Comparison of ENCODE assay signal across 19 cellular contexts in the genomic region with DNA sequence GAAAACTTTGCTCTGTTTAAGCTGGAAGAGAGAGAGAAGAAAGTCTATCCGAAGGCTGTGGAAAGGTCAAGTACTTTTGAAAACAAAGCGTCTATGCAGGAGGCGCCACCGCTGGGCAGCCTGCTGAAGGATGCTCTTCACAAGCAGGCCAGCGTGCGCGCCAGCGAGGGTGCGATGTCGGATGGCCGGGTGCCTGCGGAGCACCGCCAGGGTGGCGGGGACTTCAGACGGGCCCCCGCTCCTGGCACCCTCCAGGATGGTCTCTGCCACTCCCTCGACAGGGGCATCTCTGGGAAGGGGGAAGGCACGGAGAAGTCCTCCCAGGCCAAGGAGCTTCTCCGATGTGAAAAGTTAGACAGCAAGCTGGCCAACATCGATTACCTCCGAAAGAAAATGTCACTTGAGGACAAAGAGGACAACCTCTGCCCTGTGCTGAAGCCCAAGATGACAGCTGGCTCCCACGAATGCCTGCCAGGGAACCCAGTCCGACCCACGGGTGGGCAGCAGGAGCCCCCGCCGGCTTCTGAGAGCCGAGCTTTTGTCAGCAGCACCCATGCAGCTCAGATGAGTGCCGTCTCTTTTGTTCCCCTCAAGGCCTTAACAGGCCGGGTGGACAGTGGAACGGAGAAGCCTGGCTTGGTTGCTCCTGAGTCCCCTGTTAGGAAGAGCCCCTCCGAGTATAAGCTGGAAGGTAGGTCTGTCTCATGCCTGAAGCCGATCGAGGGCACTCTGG. TPM values are rescaled to one million over a fixed set of nuclear protein-coding genes. Genes with fewer than 3 reads are reported as not detected.
A peak's percentile ranks its signal among the peaks of the same experiment; 100 is the strongest.
DNase-seq lines count a peak whose midpoint lies in the region; ATAC-seq and TF ChIP-seq lines count a peak whose summit lies in the region.
"Had no signal": no experiment of that assay in that cellular context is flagged by ENCODE, and none has a peak within 500 bp of the region (broad histone marks: within the 10 kb centered on the region; RNA-seq: fewer than 3 reads in every experiment).

No MANE protein-coding gene starts in this region.

- H3K36me3 Mint-ChIP-seq in activated CD4-positive, alpha-beta memory T cell treated with anti-CD3 and anti-CD28 coated beads for 36 hours: peaks cover 43% of the 10 kb centered on the region
- peaks cover 40% of the 10 kb centered on the region for H3K36me3 Mint-ChIP-seq in effector memory CD8-positive, alpha-beta T cell (ENCODE audit: insufficient read depth)

- H3K27ac ChIP-seq in right atrium auricular region: no peak overlapping the region
- H3K27ac ChIP-seq in uterus: peak overlapping the region; percentile 66 to 68
- H3K27ac ChIP-seq: brain microvascular endothelial cell, PC-9 had no signal

- H3K9me3 ChIP-seq in right atrium auricular region (no peaks in the 10 kb centered on the region), uterus (no peaks in the 10 kb centered on the region)
- H3K9me3 ChIP-seq: esophagus muscularis mucosa, left ventricle myocardium inferior, SK-N-SH had no signal

- no peak for TF ChIP-seq CTCF in right atrium auricular region (IDR thresholded peaks at IDR 0.05)
- no peak for TF ChIP-seq CTCF in uterus (IDR thresholded peaks at IDR 0.05)

- no peak for TF ChIP-seq POLR2A in uterus (IDR thresholded peaks at IDR 0.05)

- H3K27me3 ChIP-seq in right atrium auricular region (no peaks in the 10 kb centered on the region), uterus (no peaks in the 10 kb centered on the region)
- H3K27me3 ChIP-seq: brain microvascular endothelial cell, esophagus muscularis mucosa had no signal

- no peaks in the 10 kb centered on the region for H3K27me3 Mint-ChIP-seq in activated CD4-positive, alpha-beta memory T cell treated with anti-CD3 and anti-CD28 coated beads for 36 hours
- no peaks in the 10 kb centered on the region for H3K27me3 Mint-ChIP-seq in effector memory CD8-positive, alpha-beta T cell

- POLR2A ChIA-PET in activated CD4-positive, alpha-beta memory T cell treated with anti-CD3 and anti-CD28 coated beads for 36 hours (lab: Charles Lee): interaction anchor here (9.9 kb wide), 1 partner anchor 41 kb away, joined by 104 read pairs; no protein-coding TSS in a partner anchor

- H3K4me3 ChIP-seq in right atrium auricular region (no peak overlapping the region), uterus (no peak overlapping the region)
- H3K4me3 ChIP-seq: esophagus muscularis mucosa, K562, left ventricle myocardium inferior, PC-9 had no signal

- CTCF ChIA-PET in activated CD4-positive, alpha-beta memory T cell treated with anti-CD3 and anti-CD28 coated beads for 36 hours (lab: Charles Lee): interaction anchor here (1.1 to 16.1 kb wide), 2 partner anchors 41 to 176 kb away, joined by 4 to 363 read pairs; no protein-coding TSS in a partner anchor

- DNase-seq in Right ventricle myocardium inferior (ENCODE audit: missing footprints) (peak; percentile 69), right atrium auricular region (ENCODE audit: low spot score) (no peak), uterus (no peak), amygdala (lab: John Stamatoyannopoulos, UW) (no peak)
- no peak for DNase-seq in activated CD4-positive, alpha-beta memory T cell treated with anti-CD3 and anti-CD28 coated beads for 36 hours
- no peak for DNase-seq in effector memory CD8-positive, alpha-beta T cell
- DNase-seq: brain microvascular endothelial cell; Calu3; left ventricle myocardium inferior; MV-4-11; NCI-H187; NCI-H226; PC-9; stimulated activated CD4-positive, alpha-beta T cell treated with anti-CD3 and anti-CD28 coated beads, Interleukin-4, amount 100 ng/mL, for 24 hours had no signal

- intact Hi-C loops in Right ventricle myocardium inferior (cut with DNase I): loop anchor here (2.0 kb wide), 1 partner anchor 45 kb away; no protein-coding TSS in a partner anchor
- intact Hi-C loops in activated CD4-positive, alpha-beta memory T cell treated with anti-CD3 and anti-CD28 coated beads for 36 hours (cut with micrococcal nuclease): loop anchor here (10.0 kb wide), 1 partner anchor 1091 kb away; no protein-coding TSS in a partner anchor
- intact Hi-C loops in uterus (cut with DNase I; ENCODE audit: low total_unique reads): loop anchor here (5.0 kb wide), 1 partner anchor 43 kb away; no protein-coding TSS in a partner anchor

- H3K9me3 Mint-ChIP-seq in activated CD4-positive, alpha-beta memory T cell treated with anti-CD3 and anti-CD28 coated beads for 36 hours: no peaks in the 10 kb centered on the region
- H3K9me3 Mint-ChIP-seq in effector memory CD8-positive, alpha-beta T cell: no peaks in the 10 kb centered on the region

- H3K36me3 ChIP-seq in right atrium auricular region: peaks cover 60% of the 10 kb centered on the region
- H3K36me3 ChIP-seq in uterus: no peaks in the 10 kb centered on the region

- peak overlapping the region; percentile 91 for H3K4me3 Mint-ChIP-seq in activated CD4-positive, alpha-beta memory T cell treated with anti-CD3 and anti-CD28 coated beads for 36 hours
- H3K4me3 Mint-ChIP-seq in effector memory CD8-positive, alpha-beta T cell: peak overlapping the region; percentile 81 to 90

- peaks cover 0 to 14% of the 10 kb centered on the region in 2 donors for H3K4me1 ChIP-seq in right atrium auricular region
- H3K4me1 ChIP-seq in uterus: no peaks in the 10 kb centered on the region

- peak overlapping the region; percentile 98 for H3K27ac Mint-ChIP-seq in activated CD4-positive, alpha-beta memory T cell treated with anti-CD3 and anti-CD28 coated beads for 36 hours
- peak overlapping the region; percentile 93 to 96 for H3K27ac Mint-ChIP-seq in effector memory CD8-positive, alpha-beta T cell

- no peak for ATAC-seq in Right ventricle myocardium inferior
- no peak for ATAC-seq in effector memory CD8-positive, alpha-beta T cell (replicated peaks)
- no peak for ATAC-seq in GM18870 (IDR thresholded peaks at IDR 0.05; ENCODE audit: unreplicated experiment)
- ATAC-seq: HCT116, K562 had no signal

- H3K4me1 Mint-ChIP-seq in activated CD4-positive, alpha-beta memory T cell treated with anti-CD3 and anti-CD28 coated beads for 36 hours (ENCODE audit: low read depth): peaks cover 82% of the 10 kb centered on the region
- H3K4me1 Mint-ChIP-seq in effector memory CD8-positive, alpha-beta T cell (ENCODE audit: low read depth in 2 of 2): peaks cover 57 to 65% of the 10 kb centered on the region in 2 donors

RNA-seq across cellular contexts. Expression of gene CD180, which starts 32.6 kb away (rescaled TPM):
- total RNA-seq in Right ventricle myocardium inferior: 1.6 TPM
- 1 to 10 TPM in 1 of 2 donors, under 1 TPM in 1; 0.26 to 1.2 TPM for total RNA-seq in right atrium auricular region
- total RNA-seq in activated CD4-positive, alpha-beta memory T cell treated with anti-CD3 and anti-CD28 coated beads for 36 hours: under 1 TPM; 0.07 to 0.21 TPM
- under 1 TPM in 3 of 4 donors, not detected in 1; 0.37 to 0.83 (median 0.59) TPM for total RNA-seq in uterus
- total RNA-seq: Calu3, PC-9 had no signal

Comparison
In these comparisons a context has a peak if more than half of its experiments do, and no peak if none do; other contexts are left out.
1. H3K27ac ChIP-seq: peak in uterus (2 of 2); none in right atrium auricular region (0 of 2).